In the genomic region with DNA sequence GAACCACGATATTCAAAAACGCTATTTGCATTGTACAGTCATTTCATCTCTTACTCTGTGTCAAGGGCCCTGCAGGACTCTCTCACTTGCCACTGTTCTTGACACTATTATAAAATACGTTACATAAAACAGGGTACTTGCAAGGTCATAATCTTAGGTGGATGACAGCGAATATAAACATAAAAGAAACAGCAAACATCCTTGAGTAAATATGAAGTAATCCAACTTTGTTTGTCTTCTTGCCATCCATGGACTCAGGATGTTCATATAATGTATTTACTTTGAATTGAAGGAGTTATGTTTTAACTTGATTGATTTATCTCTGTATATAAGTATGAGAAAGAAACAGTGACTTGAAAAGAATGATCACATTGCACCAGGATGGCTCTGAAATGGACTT, we compare ENCODE assay signal across 1 cellular context.
TF ChIP-seq lines count a peak whose summit lies in the region.
"Not testable (repeated sequence)": the region's sequence is repeated elsewhere in the genome, so short reads cannot be mapped to it uniquely, and the experiment has no call there.

No MANE protein-coding gene starts in this region.

TF ChIP-seq in HepG2, 621 proteins besides CTCF, POLR2A, EP300 and RAD21 (continued from another document):
- TF ChIP-seq RXRB (CRISPR knock-in tag; IDR thresholded peaks at IDR 0.05; ENCODE audit: borderline replicate concordance) = peak; percentile 77
- TF ChIP-seq FOXP1, FOXA1, SOX6, SOX13 (IDR thresholded peaks at IDR 0.05): not testable (repeated sequence)
- peak; percentile 77; the same call in 1 of the 2 replicates for TF ChIP-seq FOXP1 (CRISPR knock-in tag; IDR thresholded peaks at IDR 0.05)
- 0 out of 2 replicates have a peak, but pooled peaks have one; percentile 15 for TF ChIP-seq CEBPG (CRISPR knock-in tag; IDR thresholded peaks at IDR 0.05)
- peak; percentile 63 for TF ChIP-seq HDAC2 (CRISPR knock-in tag; IDR thresholded peaks at IDR 0.05)
- TF ChIP-seq, protein P1, sequence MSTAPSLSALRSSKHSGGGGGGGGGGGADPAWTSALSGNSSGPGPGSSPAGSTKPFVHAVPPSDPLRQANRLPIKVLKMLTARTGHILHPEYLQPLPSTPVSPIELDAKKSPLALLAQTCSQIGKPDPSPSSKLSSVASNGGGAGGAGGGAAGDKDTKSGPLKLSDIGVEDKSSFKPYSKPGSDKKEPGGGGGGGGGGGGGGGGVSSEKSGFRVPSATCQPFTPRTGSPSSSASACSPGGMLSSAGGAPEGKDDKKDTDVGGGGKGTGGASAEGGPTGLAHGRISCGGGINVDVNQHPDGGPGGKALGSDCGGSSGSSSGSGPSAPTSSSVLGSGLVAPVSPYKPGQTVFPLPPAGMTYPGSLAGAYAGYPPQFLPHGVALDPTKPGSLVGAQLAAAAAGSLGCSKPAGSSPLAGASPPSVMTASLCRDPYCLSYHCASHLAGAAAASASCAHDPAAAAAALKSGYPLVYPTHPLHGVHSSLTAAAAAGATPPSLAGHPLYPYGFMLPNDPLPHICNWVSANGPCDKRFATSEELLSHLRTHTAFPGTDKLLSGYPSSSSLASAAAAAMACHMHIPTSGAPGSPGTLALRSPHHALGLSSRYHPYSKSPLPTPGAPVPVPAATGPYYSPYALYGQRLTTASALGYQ (CRISPR knock-in tag; IDR thresholded peaks at IDR 0.05) = peak; percentile 77; the same call in 1 of the 2 replicates
- TF ChIP-seq NCOA2 (CRISPR knock-in tag; IDR thresholded peaks at IDR 0.05) = peak; percentile 89
- peak; percentile 64 for TF ChIP-seq FOXA1 (CRISPR knock-in tag; IDR thresholded peaks at IDR 0.05)
- peak; percentile 9 for TF ChIP-seq TEAD3 (CRISPR knock-in tag; optimal IDR thresholded peaks at IDR 0.05; ENCODE audit: borderline replicate concordance)
- peak; percentile 42; the same call in 1 of the 2 replicates for TF ChIP-seq BCL6 (CRISPR knock-in tag; IDR thresholded peaks at IDR 0.05)
- TF ChIP-seq RCOR2 (CRISPR knock-in tag; IDR thresholded peaks at IDR 0.05) = peak; percentile 43; the same call in 1 of the 2 replicates
- peak; percentile 76 for TF ChIP-seq GATAD2A (CRISPR knock-in tag; IDR thresholded peaks at IDR 0.05)
- TF ChIP-seq FOXA3 (CRISPR knock-in tag; IDR thresholded peaks at IDR 0.05) = peak; percentile 88
- peak; percentile 66; the same call in 1 of the 2 replicates for TF ChIP-seq SOX6 (CRISPR knock-in tag; IDR thresholded peaks at IDR 0.05)
- TF ChIP-seq ZNF609 (CRISPR knock-in tag; IDR thresholded peaks at IDR 0.05; ENCODE audit: borderline replicate concordance) = peak; percentile 85; the same call in 1 of the 2 replicates
- peak in 1 of 2 experiments; percentile 44; a peak in 2 of 4 replicates for TF ChIP-seq SOX13 (CRISPR knock-in tag; conservative IDR thresholded peaks at IDR 0.05 in 1 of 2, IDR thresholded peaks at IDR 0.05 in 1 of 2)
- peak; percentile 39; the same call in 1 of the 2 replicates for TF ChIP-seq NFIC (IDR thresholded peaks at IDR 0.05; ENCODE audit: low read length)
- TF ChIP-seq MIXL1 (CRISPR knock-in tag; IDR thresholded peaks at IDR 0.05) = peak; percentile 84
- TF ChIP-seq NR2F2 (IDR thresholded peaks at IDR 0.05; ENCODE audit: borderline replicate concordance, low read depth) = peak; percentile 44; the same call in 1 of the 2 replicates
